ENCODE assay signal across 19 cellular contexts in genomic region chr11:1987024-1987423, GRCh38. TPM values are rescaled to one million over a fixed set of nuclear protein-coding genes. Genes with fewer than 3 reads are reported as not detected.
DNase-seq lines count a peak whose midpoint lies in the region; ATAC-seq, FAIRE-seq and TF ChIP-seq lines count a peak whose summit lies in the region.
"Had no signal": no experiment of that assay in that cellular context is flagged by ENCODE, and none has a peak within 500 bp of the region (broad histone marks: within the 10 kb centered on the region; RNA-seq: fewer than 3 reads in every experiment).

No MANE protein-coding gene starts in this region.

- no peak for TF ChIP-seq CTCF in A549 (IDR thresholded peaks at IDR 0.05)
- TF ChIP-seq CTCF in left lung (IDR thresholded peaks at IDR 0.05): no peak
- TF ChIP-seq CTCF in upper lobe of right lung (IDR thresholded peaks at IDR 0.05): no peak

- H3K4me3 ChIP-seq in A549 (no peak overlapping the region), left lung (no peak overlapping the region), upper lobe of right lung (no peak overlapping the region)
- H3K4me3 ChIP-seq: GM12878, GM23248 had no signal

- FAIRE-seq in A549 (lab: Jason Lieb, UNC) (no peak), HTR-8/SVneo (lab: Jason Lieb, UNC) (peak; percentile 55)
- FAIRE-seq: GM12878 had no signal

- DNase-seq in A549 (ENCODE audit: low read depth in 1 of 2, low spot score in 1 of 2): no peak
- no peak for DNase-seq in HTR-8/SVneo (ENCODE audit: insufficient read length, low spot score)
- DNase-seq in left lung: no peak
- DNase-seq in upper lobe of right lung: no peak
- no peak for DNase-seq in activated effector memory CD4-positive, alpha-beta T cell treated with anti-CD3 and anti-CD28 coated beads, Interleukin-2, amount 50 U/mL, for 16 hours
- DNase-seq: ACHN; BE2C; C1 segment of cervical spinal cord; CD4-positive, CD25-positive, alpha-beta regulatory T cell; CD8-positive, alpha-beta memory T cell; COR-L47; DMS 273 treated with DMSO at 0.1 percent for 48 hours; DMS53; DND-41; EL; GM23248; HCEC 1CT had no signal

- H3K27ac ChIP-seq in A549 (no peak overlapping the region), left lung (no peak overlapping the region), upper lobe of right lung (no peak overlapping the region)
- H3K27ac ChIP-seq: GM23248 had no signal

- TF ChIP-seq RAD21 in A549 (conservative IDR thresholded peaks at IDR 0.05 in 1 of 2, IDR thresholded peaks at IDR 0.05 in 1 of 2): no peak

- H3K4me2 ChIP-seq in A549: no peak overlapping the region

- intact Hi-C loops in left lung (cut with DNase I) (no loop called here), upper lobe of right lung (cut with DNase I) (no loop called here)

- H3K27me3 ChIP-seq in left lung (no peaks in the 10 kb centered on the region), upper lobe of right lung (no peaks in the 10 kb centered on the region)
- H3K27me3 ChIP-seq: BE2C had no signal

- no peaks in the 10 kb centered on the region for H3K36me3 ChIP-seq in left lung
- no peaks in the 10 kb centered on the region for H3K36me3 ChIP-seq in upper lobe of right lung
- H3K36me3 ChIP-seq: BE2C had no signal

- CTCF ChIA-PET in A549 (lab: Yijun Ruan, JAX): interaction anchor here (0.6 to 2.5 kb wide), 6 partner anchors 10 to 335 kb away, joined by 3 to 16 read pairs (median 4); no protein-coding TSS in a partner anchor

- TF ChIP-seq POLR2A in A549 (IDR thresholded peaks at IDR 0.05; ENCODE audit: low read length): no peak

- ATAC-seq in A549 (peak; percentile 65 to 74), left lung (peak; percentile 17), upper lobe of right lung (peak; percentile 12), HG03565 (IDR thresholded peaks at IDR 0.05; ENCODE audit: unreplicated experiment) (no peak)
- ATAC-seq: GM12878 had no signal

- H3K4me1 ChIP-seq in A549: no peaks in the 10 kb centered on the region
- no peaks in the 10 kb centered on the region for H3K4me1 ChIP-seq in left lung
- no peaks in the 10 kb centered on the region for H3K4me1 ChIP-seq in upper lobe of right lung
- H3K4me1 ChIP-seq: BE2C had no signal

- POLR2A ChIA-PET in A549 (lab: Yijun Ruan, JAX): no interaction called here

- WGBS in A549 (ENCODE audit: missing lambda C conversion rate): no CpG with 5 or more reads among the region's 6 CpGs

- no peaks in the 10 kb centered on the region for H3K9me3 ChIP-seq in A549
- no peaks in the 10 kb centered on the region for H3K9me3 ChIP-seq in left lung
- H3K9me3 ChIP-seq in upper lobe of right lung: no peaks in the 10 kb centered on the region
- H3K9me3 ChIP-seq: BE2C had no signal

- TF ChIP-seq EP300 in A549 (IDR thresholded peaks at IDR 0.05): no peak

TF ChIP-seq in A549, 52 proteins besides CTCF, POLR2A, EP300 and RAD21:
- TF ChIP-seq NPAS2 (CRISPR knock-in tag; IDR thresholded peaks at IDR 0.05; ENCODE audit: borderline replicate concordance): no peak
- no peak for TF ChIP-seq PHF8 (IDR thresholded peaks at IDR 0.05; ENCODE audit: borderline replicate concordance, low read depth)
- TF ChIP-seq FOSB (CRISPR knock-in tag; IDR thresholded peaks at IDR 0.05): no peak
- no peak for TF ChIP-seq GATA3 (IDR thresholded peaks at IDR 0.05; ENCODE audit: borderline replicate concordance)
- no peak for TF ChIP-seq RCOR1 (IDR thresholded peaks at IDR 0.05; ENCODE audit: low read depth, low read length)
- no peak for TF ChIP-seq MAX (IDR thresholded peaks at IDR 0.05)
- TF ChIP-seq CBX8 (IDR thresholded peaks at IDR 0.05): no peak
- no peak for TF ChIP-seq TFCP2L1 (CRISPR knock-in tag; IDR thresholded peaks at IDR 0.05)
- TF ChIP-seq FOSL2 (IDR thresholded peaks at IDR 0.05): no peak
- TF ChIP-seq FOSL2 (CRISPR knock-in tag; IDR thresholded peaks at IDR 0.05): no peak
- TF ChIP-seq NR3C1 (IDR thresholded peaks at IDR 0.05): no peak
- TF ChIP-seq HEYL (CRISPR knock-in tag; IDR thresholded peaks at IDR 0.05): no peak
- no peak for TF ChIP-seq HDAC2 (IDR thresholded peaks at IDR 0.05)
TF ChIP-seq in A549: peak in this region for 0.

RNA-seq across cellular contexts. Expression of gene H19, which starts 10.6 kb away (rescaled TPM):
- polyA plus RNA-seq in A549 (2011; rRNA removed): 37.1 and 49.1 TPM in 2 replicates
- polyA plus RNA-seq in A549 (2012; cell fraction: cytosol; rRNA removed): 42.8 and 50.1 TPM in 2 replicates
- 23.7 and 26.0 TPM in 2 replicates for polyA plus RNA-seq in A549 (2012; cell fraction: nucleus; rRNA removed)
- 16.6 to 22.5 TPM (median 19.2 TPM) in 3 replicates for polyA plus RNA-seq in A549 (2017; fragmentation: RNase III; extraction: RNeasy Plus Mini Kit Qiagen cat#74134 plus additional on column Dnase treatment)
- 53.9 and 62.8 TPM in 2 replicates for polyA minus RNA-seq in A549 (2011; rRNA and poly(A)+ RNA removed)
- 100 to 1,000 TPM; 119 to 193 TPM for total RNA-seq in left lung
- total RNA-seq in upper lobe of right lung: 55.8 TPM
- total RNA-seq: CD8-positive, alpha-beta memory T cell had no signal
- polyA plus RNA-seq: CD4-positive, CD25-positive, alpha-beta regulatory T cell; CD8-positive, alpha-beta memory T cell; GM23248 had no signal

RNA-seq across cellular contexts. Expression of gene MRPL23, which starts 39.9 kb away (rescaled TPM):
- 60.0 and 77.7 TPM in 2 replicates for polyA plus RNA-seq in A549 (2011; rRNA removed)
- 301 and 333 TPM in 2 replicates for polyA plus RNA-seq in A549 (2012; cell fraction: cytosol; rRNA removed)
- polyA plus RNA-seq in A549 (2012; cell fraction: nucleus; rRNA removed): 233 and 242 TPM in 2 replicates
- 151 to 160 TPM (median 160 TPM) in 3 replicates for polyA plus RNA-seq in A549 (2017; fragmentation: RNase III; extraction: RNeasy Plus Mini Kit Qiagen cat#74134 plus additional on column Dnase treatment)
- polyA minus RNA-seq in A549 (2011; rRNA and poly(A)+ RNA removed): 64.6 and 69.0 TPM in 2 replicates
- 10 to 100 TPM; 62.2 to 71.6 TPM for total RNA-seq in left lung
- 58.6 TPM for total RNA-seq in upper lobe of right lung
